8 cellular contexts compared by ENCODE assay signal in the genomic region with DNA sequence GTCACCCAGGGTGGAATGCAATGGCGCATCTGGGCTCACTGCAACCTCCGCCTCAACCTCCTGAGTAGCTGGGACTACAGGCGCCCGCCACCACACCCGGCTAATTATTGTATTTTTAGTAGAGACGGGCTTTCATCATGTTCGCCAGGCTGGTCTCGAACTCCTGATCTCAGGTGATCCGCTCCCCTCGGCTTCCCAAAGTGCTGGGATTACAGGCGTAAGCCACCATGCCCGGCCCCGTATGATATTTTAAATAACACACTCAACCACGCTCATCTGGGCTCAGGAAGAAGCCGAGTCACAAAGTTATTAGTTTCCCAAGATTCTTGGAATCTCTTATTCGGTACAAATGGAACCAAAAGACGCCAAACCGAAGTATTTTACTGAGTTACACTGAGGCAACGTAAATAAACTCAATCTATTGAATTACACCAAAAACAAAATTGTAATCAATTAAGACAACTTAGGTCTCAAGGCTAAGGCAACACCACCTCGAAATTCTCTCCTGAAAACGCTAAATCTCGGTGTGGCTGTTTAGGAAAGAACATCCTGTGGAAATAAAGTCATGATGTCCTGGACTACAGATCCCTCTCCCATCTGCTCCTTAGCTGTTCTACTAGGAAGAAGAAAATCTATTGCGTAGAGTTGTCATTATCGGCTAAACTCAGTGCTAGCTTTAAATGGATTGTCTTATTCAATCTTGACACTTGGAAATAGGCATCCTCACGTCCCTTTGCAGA. TPM values are rescaled to one million over a fixed set of nuclear protein-coding genes. Genes with fewer than 3 reads are reported as not detected.
DNase-seq lines count a peak whose midpoint lies in the region; ATAC-seq and TF ChIP-seq lines count a peak whose summit lies in the region.

No MANE protein-coding gene starts in this region.

- no peak for TF ChIP-seq RAD21 in neural cell (conservative IDR thresholded peaks at IDR 0.05)

- POLR2A ChIA-PET in Panc1 (lab: Charles Lee): interaction anchor here (0.6 to 1.4 kb wide), 5 partner anchors 13 to 110 kb away, joined by 3 to 4 read pairs (median 3); a partner anchor contains a TSS

- H3K4me3 ChIP-seq in GM06990 (replicated peaks; ENCODE audit: low read depth, low read length): peak overlapping the region; percentile 87
- H3K4me3 ChIP-seq in Panc1 (ENCODE audit: low read depth in 2 of 2, low read length in 2 of 2): peak overlapping the region; percentile 69 to 97
- H3K4me3 ChIP-seq in neural cell (ENCODE audit: low read length): peak overlapping the region; percentile 89

- H4K20me1 ChIP-seq in neural cell (ENCODE audit: insufficient read depth): no peaks in the 10 kb centered on the region

- no TSS peak for BruUV-seq in Panc1 (replicated peaks; lab: Mats Ljungman, UMichigan)

- no peaks in the 10 kb centered on the region for H3F3A ChIP-seq in neural cell (ENCODE audit: insufficient read depth, low read length, poor library complexity, severe bottlenecking)

- in situ Hi-C loops in Panc1 (cut with HindIII; ENCODE audit: low pct_unique_long_range_greater_than_20kb, low sequenced_read_pairs): no loop called here

- no peak for TF ChIP-seq EP300 in neural cell (conservative IDR thresholded peaks at IDR 0.05; ENCODE audit: poor library complexity, severe bottlenecking)

- H3K4me2 ChIP-seq in neural cell (ENCODE audit: low read length): peak overlapping the region; percentile 72

- ATAC-seq in Panc1: peak; percentile 15
- ATAC-seq in HG02840 (IDR thresholded peaks at IDR 0.05; ENCODE audit: low FRiP score, unreplicated experiment): no peak

- H3K36me3 ChIP-seq in GM06990 (ENCODE audit: control insufficient read depth, insufficient read depth, low read length) (no peaks in the 10 kb centered on the region; the same call in 1 of the 2 replicates), Panc1 (ENCODE audit: control insufficient read depth, insufficient read depth, low read length) (peaks cover 10% of the 10 kb centered on the region; the same call in 1 of the 2 replicates), neural cell (ENCODE audit: insufficient read depth, low read length) (no peaks in the 10 kb centered on the region)

- DNase-seq in GM06990 (ENCODE audit: extremely low read depth, insufficient read length) (no peak), Panc1 (ENCODE audit: low read depth, low spot score) (no peak), epithelial cell of prostate (ENCODE audit: low read depth, low spot score) (no peak), NCI-H2227 treated with DMSO at 0.1 percent for 48 hours (lab: John Stamatoyannopoulos, UW) (no peak), NAMALWA (ENCODE audit: low spot score) (no peak), RPMI8226 (no peak)

- peaks cover 12% of the 10 kb centered on the region; the same call in 1 of the 2 replicates for H3K4me1 ChIP-seq in Panc1 (ENCODE audit: control insufficient read depth, insufficient read depth, low read length)

- peak overlapping the region; percentile 100 for H3K27ac ChIP-seq in Panc1 (ENCODE audit: low read length)
- peak overlapping the region; percentile 86 for H3K27ac ChIP-seq in epithelial cell of prostate
- H3K27ac ChIP-seq in neural cell (ENCODE audit: low read length): peak overlapping the region; percentile 69

- no peaks in the 10 kb centered on the region for H3K9me3 ChIP-seq in Panc1 (ENCODE audit: control insufficient read depth, insufficient read depth, low read depth, low read length)
- H3K9me3 ChIP-seq in neural cell (ENCODE audit: low read length): no peaks in the 10 kb centered on the region

- CTCF ChIA-PET in Panc1 (lab: Charles Lee): interaction anchor here (1.6 kb wide), 1 partner anchor 13 kb away, joined by 5 read pairs; no protein-coding TSS in a partner anchor

- H3K27me3 ChIP-seq in GM06990 (replicated peaks; ENCODE audit: control insufficient read depth, insufficient read depth, low read length) (no peaks in the 10 kb centered on the region), Panc1 (ENCODE audit: control insufficient read depth, insufficient read depth, low read length) (no peaks in the 10 kb centered on the region), neural cell (ENCODE audit: insufficient read depth, low read depth, low read length) (no peaks in the 10 kb centered on the region)

- TF ChIP-seq CTCF in GM06990 (IDR thresholded peaks at IDR 0.05; ENCODE audit: insufficient read depth, low read length, poor library complexity, severe bottlenecking): no peak
- TF ChIP-seq CTCF in Panc1 (IDR thresholded peaks at IDR 0.05): no peak
- TF ChIP-seq CTCF in neural cell (IDR thresholded peaks at IDR 0.05; ENCODE audit: poor library complexity, severe bottlenecking): no peak

- intact Hi-C loops in Panc1 (cut with micrococcal nuclease; ENCODE audit: unreplicated experiment): no loop called here

- no peaks in the 10 kb centered on the region for H3K9me2 ChIP-seq in neural cell (ENCODE audit: insufficient read depth, low read length)

- H2AFZ ChIP-seq in neural cell (ENCODE audit: low read depth, low read length): peak overlapping the region; percentile 74

- no peaks in the 10 kb centered on the region for H3K79me2 ChIP-seq in neural cell (replicated peaks; ENCODE audit: insufficient read depth, low read length)

- H3K9ac ChIP-seq in neural cell (ENCODE audit: low read length): peak overlapping the region; percentile 69

TF ChIP-seq in neural cell, 6 proteins besides CTCF, POLR2A, EP300 and RAD21:
- TF ChIP-seq TAF1 (IDR thresholded peaks at IDR 0.05; ENCODE audit: low read depth) (no peak), MXI1 (conservative IDR thresholded peaks at IDR 0.05; ENCODE audit: poor library complexity, severe bottlenecking) (no peak), POLR2AphosphoS5 (IDR thresholded peaks at IDR 0.05) (no peak), EZH2 (IDR thresholded peaks at IDR 0.05; ENCODE audit: borderline replicate concordance, insufficient read depth, low read length, poor library complexity, severe bottlenecking) (no peak), SMC3 (conservative IDR thresholded peaks at IDR 0.05; ENCODE audit: poor library complexity) (no peak)
- TF ChIP-seq, protein P1, sequence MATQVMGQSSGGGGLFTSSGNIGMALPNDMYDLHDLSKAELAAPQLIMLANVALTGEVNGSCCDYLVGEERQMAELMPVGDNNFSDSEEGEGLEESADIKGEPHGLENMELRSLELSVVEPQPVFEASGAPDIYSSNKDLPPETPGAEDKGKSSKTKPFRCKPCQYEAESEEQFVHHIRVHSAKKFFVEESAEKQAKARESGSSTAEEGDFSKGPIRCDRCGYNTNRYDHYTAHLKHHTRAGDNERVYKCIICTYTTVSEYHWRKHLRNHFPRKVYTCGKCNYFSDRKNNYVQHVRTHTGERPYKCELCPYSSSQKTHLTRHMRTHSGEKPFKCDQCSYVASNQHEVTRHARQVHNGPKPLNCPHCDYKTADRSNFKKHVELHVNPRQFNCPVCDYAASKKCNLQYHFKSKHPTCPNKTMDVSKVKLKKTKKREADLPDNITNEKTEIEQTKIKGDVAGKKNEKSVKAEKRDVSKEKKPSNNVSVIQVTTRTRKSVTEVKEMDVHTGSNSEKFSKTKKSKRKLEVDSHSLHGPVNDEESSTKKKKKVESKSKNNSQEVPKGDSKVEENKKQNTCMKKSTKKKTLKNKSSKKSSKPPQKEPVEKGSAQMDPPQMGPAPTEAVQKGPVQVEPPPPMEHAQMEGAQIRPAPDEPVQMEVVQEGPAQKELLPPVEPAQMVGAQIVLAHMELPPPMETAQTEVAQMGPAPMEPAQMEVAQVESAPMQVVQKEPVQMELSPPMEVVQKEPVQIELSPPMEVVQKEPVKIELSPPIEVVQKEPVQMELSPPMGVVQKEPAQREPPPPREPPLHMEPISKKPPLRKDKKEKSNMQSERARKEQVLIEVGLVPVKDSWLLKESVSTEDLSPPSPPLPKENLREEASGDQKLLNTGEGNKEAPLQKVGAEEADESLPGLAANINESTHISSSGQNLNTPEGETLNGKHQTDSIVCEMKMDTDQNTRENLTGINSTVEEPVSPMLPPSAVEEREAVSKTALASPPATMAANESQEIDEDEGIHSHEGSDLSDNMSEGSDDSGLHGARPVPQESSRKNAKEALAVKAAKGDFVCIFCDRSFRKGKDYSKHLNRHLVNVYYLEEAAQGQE (IDR thresholded peaks at IDR 0.05; ENCODE audit: borderline replicate concordance): no peak

RNA-seq across cellular contexts. Expression of a gene that starts 0.9 kb away (rescaled TPM):
- 28.9 TPM for total RNA-seq in Panc1 (2021; ENCODE audit: unreplicated experiment)
- 9.9 TPM for polyA plus RNA-seq in Panc1 (2012; ENCODE audit: insufficient read length)
- polyA plus RNA-seq in neural cell: 5.2 and 8.3 TPM in 2 replicates
- polyA minus RNA-seq in neural cell: 8.3 and 8.9 TPM in 2 replicates

RNA-seq across cellular contexts. Expression of a gene that starts 27.5 kb away (rescaled TPM):
- total RNA-seq in Panc1 (2021; ENCODE audit: unreplicated experiment): 5.3 TPM
- 7.4 TPM for polyA plus RNA-seq in Panc1 (2012; ENCODE audit: insufficient read length)
- 10.8 and 12.1 TPM in 2 replicates for polyA plus RNA-seq in neural cell
- polyA minus RNA-seq in neural cell: 19.0 and 24.8 TPM in 2 replicates

RNA-seq across cellular contexts. Expression of a gene that starts 43.0 kb away (rescaled TPM):
- total RNA-seq in Panc1 (2021; ENCODE audit: unreplicated experiment): 16.7 TPM
- polyA plus RNA-seq in Panc1 (2012; ENCODE audit: insufficient read length): 16.9 TPM
- polyA plus RNA-seq in neural cell: 13.9 and 18.5 TPM in 2 replicates
- polyA minus RNA-seq in neural cell: 22.9 and 26.1 TPM in 2 replicates
